2 cellular contexts compared by ENCODE assay signal in the genomic region with DNA sequence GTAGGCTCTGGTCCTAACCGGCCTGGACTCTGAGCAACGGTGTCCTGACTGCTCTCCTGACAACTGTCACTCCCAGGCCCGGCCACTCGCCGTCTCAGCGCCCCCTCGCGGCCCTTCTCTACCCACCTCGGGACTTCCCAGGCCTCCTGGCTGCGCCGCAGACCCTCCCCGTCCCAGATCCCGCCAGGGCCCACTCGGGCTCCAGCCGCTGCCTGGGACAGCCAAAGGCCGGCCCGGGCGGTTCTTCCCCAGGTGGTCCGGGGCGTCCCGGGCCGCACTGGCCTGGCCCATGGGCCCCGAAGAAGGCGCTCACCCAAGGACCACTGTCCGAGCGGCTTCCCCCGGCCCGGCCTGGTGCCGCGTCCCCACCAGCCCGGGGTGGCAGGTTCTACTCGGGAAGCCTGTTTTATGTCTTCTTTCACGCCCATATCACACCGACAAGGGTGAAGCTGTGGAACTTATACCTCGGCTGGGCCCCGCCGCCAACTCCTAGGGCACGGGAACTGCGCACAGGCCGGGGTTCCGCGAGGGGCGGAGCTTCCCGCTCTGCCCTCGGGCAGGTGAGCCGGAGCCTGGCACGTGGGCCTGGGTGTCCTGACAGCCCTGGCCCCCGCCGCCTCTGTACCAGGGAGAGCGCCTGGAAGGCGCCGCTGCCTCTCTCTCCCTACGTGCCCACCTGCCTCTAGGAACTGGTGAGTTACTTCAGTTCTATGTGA.
TF ChIP-seq lines count a peak whose summit lies in the region.

No MANE protein-coding gene starts in this region.

TF ChIP-seq in HEK293, 187 proteins besides CTCF, POLR2A, EP300 and RAD21 (continued from another document and continues in another):
- TF ChIP-seq, protein P1, sequence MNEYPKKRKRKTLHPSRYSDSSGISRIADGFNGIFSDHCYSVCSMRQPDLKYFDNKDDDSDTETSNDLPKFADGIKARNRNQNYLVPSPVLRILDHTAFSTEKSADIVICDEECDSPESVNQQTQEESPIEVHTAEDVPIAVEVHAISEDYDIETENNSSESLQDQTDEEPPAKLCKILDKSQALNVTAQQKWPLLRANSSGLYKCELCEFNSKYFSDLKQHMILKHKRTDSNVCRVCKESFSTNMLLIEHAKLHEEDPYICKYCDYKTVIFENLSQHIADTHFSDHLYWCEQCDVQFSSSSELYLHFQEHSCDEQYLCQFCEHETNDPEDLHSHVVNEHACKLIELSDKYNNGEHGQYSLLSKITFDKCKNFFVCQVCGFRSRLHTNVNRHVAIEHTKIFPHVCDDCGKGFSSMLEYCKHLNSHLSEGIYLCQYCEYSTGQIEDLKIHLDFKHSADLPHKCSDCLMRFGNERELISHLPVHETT (tag by site-specific recombination; IDR thresholded peaks at IDR 0.05): no peak
- TF ChIP-seq ZSCAN16 (tag by site-specific recombination; IDR thresholded peaks at IDR 0.05): no peak
- TF ChIP-seq ZNF175 (tag by site-specific recombination; IDR thresholded peaks at IDR 0.05): no peak
- TF ChIP-seq, protein P2, sequence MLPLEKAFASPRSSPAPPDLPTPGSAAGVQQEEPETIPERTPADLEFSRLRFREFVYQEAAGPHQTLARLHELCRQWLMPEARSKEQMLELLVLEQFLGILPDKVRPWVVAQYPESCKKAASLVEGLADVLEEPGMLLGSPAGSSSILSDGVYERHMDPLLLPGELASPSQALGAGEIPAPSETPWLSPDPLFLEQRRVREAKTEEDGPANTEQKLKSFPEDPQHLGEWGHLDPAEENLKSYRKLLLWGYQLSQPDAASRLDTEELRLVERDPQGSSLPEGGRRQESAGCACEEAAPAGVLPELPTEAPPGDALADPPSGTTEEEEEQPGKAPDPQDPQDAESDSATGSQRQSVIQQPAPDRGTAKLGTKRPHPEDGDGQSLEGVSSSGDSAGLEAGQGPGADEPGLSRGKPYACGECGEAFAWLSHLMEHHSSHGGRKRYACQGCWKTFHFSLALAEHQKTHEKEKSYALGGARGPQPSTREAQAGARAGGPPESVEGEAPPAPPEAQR (tag by site-specific recombination; IDR thresholded peaks at IDR 0.05): no peak
- peak; percentile 59 for TF ChIP-seq ZNF335 (tag by site-specific recombination; conservative IDR thresholded peaks at IDR 0.05)
- TF ChIP-seq, protein P3, sequence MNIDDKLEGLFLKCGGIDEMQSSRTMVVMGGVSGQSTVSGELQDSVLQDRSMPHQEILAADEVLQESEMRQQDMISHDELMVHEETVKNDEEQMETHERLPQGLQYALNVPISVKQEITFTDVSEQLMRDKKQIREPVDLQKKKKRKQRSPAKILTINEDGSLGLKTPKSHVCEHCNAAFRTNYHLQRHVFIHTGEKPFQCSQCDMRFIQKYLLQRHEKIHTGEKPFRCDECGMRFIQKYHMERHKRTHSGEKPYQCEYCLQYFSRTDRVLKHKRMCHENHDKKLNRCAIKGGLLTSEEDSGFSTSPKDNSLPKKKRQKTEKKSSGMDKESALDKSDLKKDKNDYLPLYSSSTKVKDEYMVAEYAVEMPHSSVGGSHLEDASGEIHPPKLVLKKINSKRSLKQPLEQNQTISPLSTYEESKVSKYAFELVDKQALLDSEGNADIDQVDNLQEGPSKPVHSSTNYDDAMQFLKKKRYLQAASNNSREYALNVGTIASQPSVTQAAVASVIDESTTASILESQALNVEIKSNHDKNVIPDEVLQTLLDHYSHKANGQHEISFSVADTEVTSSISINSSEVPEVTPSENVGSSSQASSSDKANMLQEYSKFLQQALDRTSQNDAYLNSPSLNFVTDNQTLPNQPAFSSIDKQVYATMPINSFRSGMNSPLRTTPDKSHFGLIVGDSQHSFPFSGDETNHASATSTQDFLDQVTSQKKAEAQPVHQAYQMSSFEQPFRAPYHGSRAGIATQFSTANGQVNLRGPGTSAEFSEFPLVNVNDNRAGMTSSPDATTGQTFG (tag by site-specific recombination; IDR thresholded peaks at IDR 0.05; ENCODE audit: borderline replicate concordance): no peak
- TF ChIP-seq SALL2 (tag by site-specific recombination; IDR thresholded peaks at IDR 0.05; ENCODE audit: borderline replicate concordance): no peak
- TF ChIP-seq ZNF311 (tag by site-specific recombination; IDR thresholded peaks at IDR 0.05; ENCODE audit: borderline replicate concordance): no peak
- peak; percentile 31; the same call in 1 of the 2 replicates for TF ChIP-seq ZNF341 (tag by site-specific recombination; IDR thresholded peaks at IDR 0.05; ENCODE audit: low read depth)
- peak; percentile 68; the same call in 1 of the 2 replicates for TF ChIP-seq ZNF692 (tag by site-specific recombination; IDR thresholded peaks at IDR 0.05)
- no peak for TF ChIP-seq ZNF514 (tag by site-specific recombination; IDR thresholded peaks at IDR 0.05)
- TF ChIP-seq, protein P4, sequence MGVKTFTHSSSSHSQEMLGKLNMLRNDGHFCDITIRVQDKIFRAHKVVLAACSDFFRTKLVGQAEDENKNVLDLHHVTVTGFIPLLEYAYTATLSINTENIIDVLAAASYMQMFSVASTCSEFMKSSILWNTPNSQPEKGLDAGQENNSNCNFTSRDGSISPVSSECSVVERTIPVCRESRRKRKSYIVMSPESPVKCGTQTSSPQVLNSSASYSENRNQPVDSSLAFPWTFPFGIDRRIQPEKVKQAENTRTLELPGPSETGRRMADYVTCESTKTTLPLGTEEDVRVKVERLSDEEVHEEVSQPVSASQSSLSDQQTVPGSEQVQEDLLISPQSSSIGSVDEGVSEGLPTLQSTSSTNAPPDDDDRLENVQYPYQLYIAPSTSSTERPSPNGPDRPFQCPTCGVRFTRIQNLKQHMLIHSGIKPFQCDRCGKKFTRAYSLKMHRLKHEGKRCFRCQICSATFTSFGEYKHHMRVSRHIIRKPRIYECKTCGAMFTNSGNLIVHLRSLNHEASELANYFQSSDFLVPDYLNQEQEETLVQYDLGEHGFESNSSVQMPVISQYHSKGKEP (tag by site-specific recombination; IDR thresholded peaks at IDR 0.05): no peak
- TF ChIP-seq PRDM1 (tag by site-specific recombination; IDR thresholded peaks at IDR 0.05): no peak
- 0 out of 2 replicates have a peak, but pooled peaks have one; percentile 20 for TF ChIP-seq ZNF660 (tag by site-specific recombination; IDR thresholded peaks at IDR 0.05)
- TF ChIP-seq KLF7 (tag by site-specific recombination; IDR thresholded peaks at IDR 0.05; ENCODE audit: borderline replicate concordance): no peak
- TF ChIP-seq ZBTB20 (tag by site-specific recombination; IDR thresholded peaks at IDR 0.05): peak; percentile 86
- peak; percentile 11; the same call in 1 of the 2 replicates for TF ChIP-seq ZBTB17 (tag by site-specific recombination; IDR thresholded peaks at IDR 0.05)

TF ChIP-seq in H1, 55 proteins besides CTCF, POLR2A, EP300 and RAD21 (continued from another document):
- TF ChIP-seq, protein P5, sequence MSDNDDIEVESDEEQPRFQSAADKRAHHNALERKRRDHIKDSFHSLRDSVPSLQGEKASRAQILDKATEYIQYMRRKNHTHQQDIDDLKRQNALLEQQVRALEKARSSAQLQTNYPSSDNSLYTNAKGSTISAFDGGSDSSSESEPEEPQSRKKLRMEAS (IDR thresholded peaks at IDR 0.05): peak; percentile 96
- TF ChIP-seq BCL11A (IDR thresholded peaks at IDR 0.05; ENCODE audit: low read depth in 2 of 2, low read length in 2 of 2): no peak
- peak; percentile 98 for TF ChIP-seq KDM4A (IDR thresholded peaks at IDR 0.05; ENCODE audit: low read depth, low read length, severe bottlenecking)
- no peak for TF ChIP-seq FOSL1 (IDR thresholded peaks at IDR 0.05; ENCODE audit: insufficient read depth, low read depth, low read length)
- TF ChIP-seq SUZ12 (IDR thresholded peaks at IDR 0.05; ENCODE audit: low read length): no peak
- TF ChIP-seq ASH2L (IDR thresholded peaks at IDR 0.05; ENCODE audit: low read length): peak; percentile 72
- TF ChIP-seq GTF2F1 (IDR thresholded peaks at IDR 0.05; ENCODE audit: borderline replicate concordance, low read depth, low read length): no peak
